ENCODE assay signal across 35 cellular contexts in the genomic region with DNA sequence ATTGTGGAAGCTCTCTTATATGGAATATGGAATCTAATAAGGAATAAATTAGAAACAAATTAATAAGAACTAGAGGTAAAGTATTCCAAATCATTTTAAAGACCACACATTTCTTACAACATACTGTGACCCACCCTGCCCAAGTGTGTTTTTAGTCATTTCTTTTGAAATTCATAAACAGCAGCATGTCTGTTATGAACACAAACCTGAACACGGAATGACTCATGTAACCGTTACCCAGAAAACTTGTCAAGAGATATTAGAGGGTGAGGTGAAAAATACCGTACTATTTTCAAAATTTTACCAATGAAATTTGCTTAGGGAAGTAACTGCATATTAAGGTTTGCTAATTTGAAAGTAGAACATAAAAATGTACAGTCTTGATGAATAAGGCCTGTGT. TPM values are rescaled to one million over a fixed set of nuclear protein-coding genes. Genes with fewer than 3 reads are reported as not detected.
"Had no signal": no experiment of that assay in that cellular context is flagged by ENCODE, and none has a peak within 500 bp of the region (broad histone marks: within the 10 kb centered on the region; RNA-seq: fewer than 3 reads in every experiment).

No MANE protein-coding gene starts in this region.

- H3K27ac ChIP-seq: adrenal gland, body of pancreas, brain microvascular endothelial cell, breast epithelium, VCaP had no signal

- DNase-seq: activated B cell treated with CpG ODN at 0.5 μM for 24 hours; activated CD4-positive, alpha-beta memory T cell treated with anti-CD3 and anti-CD28 coated beads, Interleukin-2, amount 10 ng/mL, durations not matched to agents 7 days and 5 days; activated CD4-positive, alpha-beta T cell treated with anti-CD3 and anti-CD28 coated beads for 1 hour; activated CD4-positive, alpha-beta T cell treated with anti-CD3 and anti-CD28 coated beads for 36 hours; activated CD4-positive, alpha-beta T cell treated with anti-CD3 and anti-CD28 coated beads for 48 hours; activated CD4-positive, alpha-beta T cell treated with anti-CD3 and anti-CD28 coated beads, Interleukin-2, amount 10 ng/mL, durations not matched to agents 7 days and 5 days; activated CD4-positive, alpha-beta T cell treated with anti-CD3 and anti-CD28 coated beads, Interleukin-2, amount 50 U/mL, for 48 hours; activated CD8-positive, alpha-beta memory T cell treated with anti-CD3 and anti-CD28 coated beads for 24 hours; activated CD8-positive, alpha-beta memory T cell treated with anti-CD3 and anti-CD28 coated beads, Interleukin-2, amount 10 ng/mL, durations not matched to agents 7 days and 5 days; activated CD8-positive, alpha-beta T cell treated with anti-CD3 and anti-CD28 coated beads, Interleukin-2, amount 10 ng/mL, durations not matched to agents 7 days and 5 days; activated effector memory CD4-positive, alpha-beta T cell treated with anti-CD3 and anti-CD28 coated beads, Interleukin-2, amount 50 U/mL, for 16 hours; activated gamma-delta T cell treated with Interleukin-2 at 50 U/mL for 16 hours; activated naive CD4-positive, alpha-beta T cell; activated naive CD4-positive, alpha-beta T cell treated with anti-CD3 and anti-CD28 coated beads for 36 hours; activated naive CD4-positive, alpha-beta T cell treated with anti-CD3 and anti-CD28 coated beads, Interleukin-2, amount 50 U/mL, for 16 hours; activated naive CD8-positive, alpha-beta T cell treated with anti-CD3 and anti-CD28 coated beads for 36 hours; activated T-cell treated with anti-CD3 and anti-CD28 coated beads for 4 hours; activated T-cell treated with anti-CD3 and anti-CD28 coated beads, Interleukin-2, amount 50 U/mL, for 1 hour; activated T-cell treated with anti-CD3 and anti-CD28 coated beads, Interleukin-2, amount 50 U/mL, for 4 hours; activated T-cell treated with anti-CD3 and anti-CD28 coated beads, Interleukin-2, amount 50 U/mL, for 72 hours; adrenal gland; amniotic stem cell; aorta; body of pancreas; brain microvascular endothelial cell; central memory CD4-positive, alpha-beta T cell; T-helper 1 cell; T-helper 9 cell had no signal

- H3K27me3 ChIP-seq: adrenal gland, body of pancreas, brain microvascular endothelial cell, breast epithelium had no signal

- H3K4me3 ChIP-seq: adrenal gland, body of pancreas, breast epithelium had no signal

- H3K9me3 ChIP-seq: adrenal gland, body of pancreas had no signal

- H3K4me1 ChIP-seq: adrenal gland, body of pancreas, breast epithelium had no signal

- FAIRE-seq: astrocyte, TTC549 had no signal

- H3K36me3 ChIP-seq: adrenal gland, brain microvascular endothelial cell, breast epithelium had no signal

- ATAC-seq: activated CD4-positive, alpha-beta T cell treated with anti-CD3 and anti-CD28 coated beads for 36 hours; activated CD8-positive, alpha-beta memory T cell treated with anti-CD3 and anti-CD28 coated beads, Interleukin-2, amount 10 ng/mL, durations not matched to agents 7 days and 5 days; activated CD8-positive, alpha-beta T cell treated with anti-CD3 and anti-CD28 coated beads, Interleukin-2, amount 10 ng/mL, durations not matched to agents 7 days and 5 days; activated naive CD4-positive, alpha-beta T cell treated with anti-CD3 and anti-CD28 coated beads, Interleukin-2, amount 50 U/mL, for 72 hours; activated T-cell treated with anti-CD3 and anti-CD28 coated beads, Interleukin-2, amount 50 U/mL, for 4 hours; activated T-cell treated with anti-CD3 and anti-CD28 coated beads, Interleukin-2, amount 50 U/mL, for 72 hours; activated T-helper 17 cell treated with anti-CD3 and anti-CD28 coated beads, Interleukin-2, amount 50 U/mL, for 72 hours; body of pancreas had no signal

RNA-seq across cellular contexts. Expression of a gene that starts 48.4 kb away (rescaled TPM):
- total RNA-seq: activated B cell treated with CpG ODN at 0.5 μM for 24 hours; activated CD4-positive, alpha-beta T cell treated with anti-CD3 and anti-CD28 coated beads, Interleukin-2, amount 10 ng/mL, durations not matched to agents 7 days and 5 days; activated CD8-positive, alpha-beta memory T cell treated with anti-CD3 and anti-CD28 coated beads, Interleukin-2, amount 10 ng/mL, durations not matched to agents 7 days and 5 days; activated CD8-positive, alpha-beta T cell treated with anti-CD3 and anti-CD28 coated beads, Interleukin-2, amount 10 ng/mL, durations not matched to agents 7 days and 5 days; activated naive CD8-positive, alpha-beta T cell treated with anti-CD3 and anti-CD28 coated beads for 36 hours; activated T-helper 1 cell treated with anti-CD3 and anti-CD28 coated beads, Interleukin-12 subunit alpha, Interleukin-12 subunit beta, Interleukin-2, Interleukin-4 antibody, amounts not matched to agents 30 ng/mL and 10 ng/mL and 1 ng/mL, durations not matched to agents 14 hours and 24 hours and 36 hours had no signal
